In the genomic region with DNA sequence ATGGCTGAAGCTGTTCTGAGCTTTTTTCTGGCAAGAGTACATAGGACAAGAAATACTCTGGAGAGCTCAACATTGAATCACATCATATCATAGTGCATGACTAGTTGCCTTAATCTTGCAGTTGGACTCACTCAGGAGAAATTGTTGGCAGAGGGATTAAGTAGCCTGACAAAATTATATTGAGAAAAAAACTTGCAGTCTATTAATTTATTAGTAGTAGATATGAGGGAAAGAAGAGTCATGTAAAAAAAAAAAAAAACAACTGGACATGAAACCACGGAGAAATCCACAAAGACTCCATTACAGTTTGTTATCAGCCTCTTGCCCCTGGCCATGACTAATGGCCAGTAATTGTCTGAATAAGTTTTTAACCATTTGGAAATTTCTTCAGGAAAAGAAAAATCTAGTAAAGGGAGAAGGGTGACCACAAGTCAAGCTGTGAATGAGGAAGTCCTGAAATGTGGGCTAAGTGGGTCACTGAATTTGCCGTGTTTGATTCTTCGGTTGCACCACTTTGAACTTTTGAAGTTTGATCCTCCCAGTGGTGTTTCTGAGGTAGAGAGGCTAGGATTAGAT, we compare ENCODE assay signal across 14 cellular contexts. TPM values are rescaled to one million over a fixed set of nuclear protein-coding genes. Genes with fewer than 3 reads are reported as not detected.
DNase-seq lines count a peak whose midpoint lies in the region; ATAC-seq lines count a peak whose summit lies in the region.
"Had no signal": no experiment of that assay in that cellular context is flagged by ENCODE, and none has a peak within 500 bp of the region (broad histone marks: within the 10 kb centered on the region; RNA-seq: fewer than 3 reads in every experiment).

No MANE protein-coding gene starts in this region.

- no peak overlapping the region for H3K9ac ChIP-seq in subcutaneous abdominal adipose tissue (ENCODE audit: low read length in 5 of 5)

- H3K27me3 ChIP-seq in subcutaneous abdominal adipose tissue (ENCODE audit: control insufficient read depth in 5 of 5, insufficient read depth in 4 of 5, low read length in 5 of 5): peaks cover 0 to 4% (median 0%) of the 10 kb centered on the region in 5 donors

- POLR2A ChIA-PET in activated CD4-positive, alpha-beta memory T cell treated with anti-CD3 and anti-CD28 coated beads for 36 hours (lab: Charles Lee): no interaction called here

- no peak for DNase-seq in activated naive CD4-positive, alpha-beta T cell treated with anti-CD3 and anti-CD28 coated beads, Interleukin-2, amount 10 ng/mL, durations not matched to agents 7 days and 5 days
- no peak for DNase-seq in activated naive CD4-positive, alpha-beta T cell (lab: John Stamatoyannopoulos, UW)
- no peak for DNase-seq in activated CD4-positive, alpha-beta memory T cell treated with anti-CD3 and anti-CD28 coated beads for 36 hours
- DNase-seq in left ventricle myocardium superior: no peak
- no peak for DNase-seq in AG08396 (ENCODE audit: low spot score)
- DNase-seq in mesenteric fat pad (ENCODE audit: low spot score): no peak
- DNase-seq: dorsolateral prefrontal cortex, GOT3, NCI-H146 had no signal

- peaks cover 0 to 2% (median 0%) of the 10 kb centered on the region in 5 donors for H3K36me3 ChIP-seq in subcutaneous abdominal adipose tissue (ENCODE audit: control insufficient read depth in 5 of 5, insufficient read depth in 5 of 5, low read length in 5 of 5)

- peak overlapping the region; percentile 60 for H3K4me3 Mint-ChIP-seq in activated naive CD4-positive, alpha-beta T cell treated with anti-CD3 and anti-CD28 coated beads, Interleukin-2, amount 10 ng/mL, durations not matched to agents 7 days and 5 days
- H3K4me3 Mint-ChIP-seq in activated CD4-positive, alpha-beta memory T cell treated with anti-CD3 and anti-CD28 coated beads for 36 hours: no peak overlapping the region

- peak; percentile 74 for ATAC-seq in left ventricle myocardium superior
- no peak for ATAC-seq in HG03565 (IDR thresholded peaks at IDR 0.05; ENCODE audit: unreplicated experiment)
- ATAC-seq: activated CD8-positive, alpha-beta memory T cell treated with anti-CD3 and anti-CD28 coated beads, Interleukin-2, amount 10 ng/mL, durations not matched to agents 7 days and 5 days; Panc1 had no signal

- H3K27ac Mint-ChIP-seq in activated naive CD4-positive, alpha-beta T cell treated with anti-CD3 and anti-CD28 coated beads, Interleukin-2, amount 10 ng/mL, durations not matched to agents 7 days and 5 days: peak overlapping the region; percentile 74
- H3K27ac Mint-ChIP-seq in activated CD4-positive, alpha-beta memory T cell treated with anti-CD3 and anti-CD28 coated beads for 36 hours: peak overlapping the region; percentile 23

- H3K4me1 Mint-ChIP-seq in activated naive CD4-positive, alpha-beta T cell treated with anti-CD3 and anti-CD28 coated beads, Interleukin-2, amount 10 ng/mL, durations not matched to agents 7 days and 5 days: peaks cover 48% of the 10 kb centered on the region
- peaks cover 43% of the 10 kb centered on the region for H3K4me1 Mint-ChIP-seq in activated CD4-positive, alpha-beta memory T cell treated with anti-CD3 and anti-CD28 coated beads for 36 hours (ENCODE audit: low read depth)

- intact Hi-C loops in activated CD4-positive, alpha-beta memory T cell treated with anti-CD3 and anti-CD28 coated beads for 36 hours (cut with micrococcal nuclease): no loop called here
- intact Hi-C loops in left ventricle myocardium superior (cut with micrococcal nuclease): no loop called here

- CTCF ChIA-PET in activated naive CD4-positive, alpha-beta T cell treated with anti-CD3 and anti-CD28 coated beads, Interleukin-2, amount 10 ng/mL, durations not matched to agents 7 days and 5 days (lab: Charles Lee): interaction anchor here (1.0 kb wide), 1 partner anchor 10 kb away, joined by 3 read pairs; no protein-coding TSS in a partner anchor
- CTCF ChIA-PET in activated CD4-positive, alpha-beta memory T cell treated with anti-CD3 and anti-CD28 coated beads for 36 hours (lab: Charles Lee): interaction anchor here (1.4 kb wide), 1 partner anchor 165 kb away, joined by 4 read pairs; no protein-coding TSS in a partner anchor

- peaks cover 4% of the 10 kb centered on the region for H3K36me3 Mint-ChIP-seq in activated naive CD4-positive, alpha-beta T cell treated with anti-CD3 and anti-CD28 coated beads, Interleukin-2, amount 10 ng/mL, durations not matched to agents 7 days and 5 days
- no peaks in the 10 kb centered on the region for H3K36me3 Mint-ChIP-seq in activated CD4-positive, alpha-beta memory T cell treated with anti-CD3 and anti-CD28 coated beads for 36 hours

- peaks cover 0 to 68% (median 57%) of the 10 kb centered on the region in 5 donors for H3K4me1 ChIP-seq in subcutaneous abdominal adipose tissue (ENCODE audit: control insufficient read depth in 5 of 5, insufficient read depth in 5 of 5, low read length in 5 of 5)

- H3K27ac ChIP-seq in subcutaneous abdominal adipose tissue (ENCODE audit: low read depth, low read length): peak overlapping the region; percentile 77

- no peaks in the 10 kb centered on the region for H3K9me3 Mint-ChIP-seq in activated naive CD4-positive, alpha-beta T cell treated with anti-CD3 and anti-CD28 coated beads, Interleukin-2, amount 10 ng/mL, durations not matched to agents 7 days and 5 days
- no peaks in the 10 kb centered on the region for H3K9me3 Mint-ChIP-seq in activated CD4-positive, alpha-beta memory T cell treated with anti-CD3 and anti-CD28 coated beads for 36 hours

- H3K27me3 Mint-ChIP-seq in activated naive CD4-positive, alpha-beta T cell treated with anti-CD3 and anti-CD28 coated beads, Interleukin-2, amount 10 ng/mL, durations not matched to agents 7 days and 5 days: no peaks in the 10 kb centered on the region
- no peaks in the 10 kb centered on the region for H3K27me3 Mint-ChIP-seq in activated CD4-positive, alpha-beta memory T cell treated with anti-CD3 and anti-CD28 coated beads for 36 hours
- H3K27me3 Mint-ChIP-seq: activated CD8-positive, alpha-beta memory T cell treated with anti-CD3 and anti-CD28 coated beads, Interleukin-2, amount 10 ng/mL, durations not matched to agents 7 days and 5 days had no signal

- no peak overlapping the region for H3K4me3 ChIP-seq in subcutaneous abdominal adipose tissue (ENCODE audit: low read depth in 1 of 5, low read length in 5 of 5)
- H3K4me3 ChIP-seq: dorsolateral prefrontal cortex, skin epidermis had no signal

- no peaks in the 10 kb centered on the region for H3K9me3 ChIP-seq in subcutaneous abdominal adipose tissue (ENCODE audit: control insufficient read depth in 5 of 5, low read length in 5 of 5)

RNA-seq across cellular contexts. Expression of a gene that starts 45.6 kb away (rescaled TPM):
- total RNA-seq in activated CD4-positive, alpha-beta memory T cell treated with anti-CD3 and anti-CD28 coated beads for 36 hours: 10 to 100 TPM; 33.9 to 37.5 TPM
- total RNA-seq in left ventricle myocardium superior (772 TPM), mesenteric fat pad (3,576 TPM)

RNA-seq across cellular contexts. Expression of a gene that starts 58.3 kb away (rescaled TPM):
- total RNA-seq in activated CD4-positive, alpha-beta memory T cell treated with anti-CD3 and anti-CD28 coated beads for 36 hours: 10 to 100 TPM; 18.2 to 20.5 TPM
- total RNA-seq in left ventricle myocardium superior: 10.8 TPM
- total RNA-seq in mesenteric fat pad: 30.0 TPM

Comparison
In these comparisons a context has a peak if more than half of its experiments do, and no peak if none do; other contexts are left out.
1. RNA of a gene that starts 45.6 kb away (total RNA-seq): 3,576 TPM in mesenteric fat pad (single experiment) and 772 TPM in left ventricle myocardium superior (single experiment); 33.9 to 37.5 TPM in activated CD4-positive, alpha-beta memory T cell treated with anti-CD3 and anti-CD28 coated beads for 36 hours; every median in the first group is over 10 times any median in the second.